Comparison of ENCODE assay signal across 36 cellular contexts in genomic region chr3:126728680-126729079, GRCh38.
"Had no signal": no experiment of that assay in that cellular context is flagged by ENCODE, and none has a peak within 500 bp of the region (broad histone marks: within the 10 kb centered on the region; RNA-seq: fewer than 3 reads in every experiment).

No MANE protein-coding gene starts in this region.

- DNase-seq: activated CD4-positive, alpha-beta memory T cell treated with anti-CD3 and anti-CD28 coated beads, Interleukin-2, amount 10 ng/mL, durations not matched to agents 7 days and 5 days; activated CD4-positive, alpha-beta T cell treated with anti-CD3 and anti-CD28 coated beads for 1 hour; activated CD4-positive, alpha-beta T cell treated with anti-CD3 and anti-CD28 coated beads for 36 hours; activated CD4-positive, alpha-beta T cell treated with anti-CD3 and anti-CD28 coated beads for 48 hours; activated CD4-positive, alpha-beta T cell treated with anti-CD3 and anti-CD28 coated beads, Interleukin-2, amount 10 ng/mL, durations not matched to agents 7 days and 5 days; activated CD4-positive, alpha-beta T cell treated with anti-CD3 and anti-CD28 coated beads, Interleukin-2, amount 50 U/mL, for 48 hours; activated CD4-positive, CD25-positive, alpha-beta regulatory T cell; activated CD8-positive, alpha-beta memory T cell treated with anti-CD3 and anti-CD28 coated beads for 24 hours; activated CD8-positive, alpha-beta memory T cell treated with anti-CD3 and anti-CD28 coated beads, Interleukin-2, amount 10 ng/mL, durations not matched to agents 7 days and 5 days; activated CD8-positive, alpha-beta memory T cell treated with anti-CD3 and anti-CD28 coated beads, Interleukin-2, amount 50 U/mL, for 48 hours; activated CD8-positive, alpha-beta T cell treated with anti-CD3 and anti-CD28 coated beads, Interleukin-2, amount 10 ng/mL, durations not matched to agents 7 days and 5 days; activated effector memory CD4-positive, alpha-beta T cell treated with Interleukin-2 at 50 U/mL for 16 hours; activated gamma-delta T cell; activated naive CD4-positive, alpha-beta T cell treated with anti-CD3 and anti-CD28 coated beads, Interleukin-2, amount 50 U/mL, for 16 hours; activated naive CD4-positive, alpha-beta T cell treated with Interleukin-2 at 50 U/mL for 16 hours; activated naive CD8-positive, alpha-beta T cell treated with anti-CD3 and anti-CD28 coated beads for 36 hours; activated T-cell treated with anti-CD3 and anti-CD28 coated beads, Interleukin-2, amount 50 U/mL, for 24 hours; activated T-cell treated with anti-CD3 and anti-CD28 coated beads, Interleukin-2, amount 50 U/mL, for 48 hours; adrenal gland; amniotic stem cell; aorta; body of pancreas; brain microvascular endothelial cell; central memory CD4-positive, alpha-beta T cell; T-cell; T-helper 2 cell; T-helper 9 cell had no signal

- H3K4me3 Mint-ChIP-seq: activated CD4-positive, alpha-beta memory T cell treated with anti-CD3 and anti-CD28 coated beads, Interleukin-2, amount 10 ng/mL, durations not matched to agents 7 days and 5 days; activated CD4-positive, alpha-beta T cell treated with anti-CD3 and anti-CD28 coated beads for 36 hours; activated CD4-positive, alpha-beta T cell treated with anti-CD3 and anti-CD28 coated beads, Interleukin-2, amount 10 ng/mL, durations not matched to agents 7 days and 5 days; activated CD8-positive, alpha-beta memory T cell treated with anti-CD3 and anti-CD28 coated beads, Interleukin-2, amount 10 ng/mL, durations not matched to agents 7 days and 5 days; activated CD8-positive, alpha-beta T cell treated with anti-CD3 and anti-CD28 coated beads, Interleukin-2, amount 10 ng/mL, durations not matched to agents 7 days and 5 days; activated naive CD8-positive, alpha-beta T cell treated with anti-CD3 and anti-CD28 coated beads for 36 hours; activated T-cell treated with anti-CD3 and anti-CD28 coated beads, Interleukin-2, amount 50 U/mL, for 24 hours; T-cell; T-helper 2 cell treated with Interferon-gamma antibody and Interleukin-4, amounts not matched to agents 5 μg/mL and 100 μg/mL, for 36 hours; WTC11 had no signal

- H3K27ac Mint-ChIP-seq: activated CD4-positive, alpha-beta memory T cell treated with anti-CD3 and anti-CD28 coated beads, Interleukin-2, amount 10 ng/mL, durations not matched to agents 7 days and 5 days; activated CD4-positive, alpha-beta T cell treated with anti-CD3 and anti-CD28 coated beads for 36 hours; activated CD4-positive, alpha-beta T cell treated with anti-CD3 and anti-CD28 coated beads, Interleukin-2, amount 10 ng/mL, durations not matched to agents 7 days and 5 days; activated CD8-positive, alpha-beta memory T cell treated with anti-CD3 and anti-CD28 coated beads, Interleukin-2, amount 10 ng/mL, durations not matched to agents 7 days and 5 days; activated CD8-positive, alpha-beta T cell treated with anti-CD3 and anti-CD28 coated beads, Interleukin-2, amount 10 ng/mL, durations not matched to agents 7 days and 5 days; activated naive CD4-positive, alpha-beta T cell treated with anti-CD3 and anti-CD28 coated beads, Interleukin-2, amount 50 U/mL, for 72 hours; activated naive CD8-positive, alpha-beta T cell treated with anti-CD3 and anti-CD28 coated beads for 36 hours; activated T-cell treated with anti-CD3 and anti-CD28 coated beads, Interleukin-2, amount 50 U/mL, for 24 hours; activated T-helper 2 cell treated with anti-CD3 and anti-CD28 coated beads, Interferon-gamma antibody, Interleukin-2, Interleukin-4, amounts not matched to agents 10 μg/mL and 5 μg/mL and 100 μg/mL, durations not matched to agents 14 hours and 24 hours and 36 hours; T-cell; T-helper 2 cell treated with Interferon-gamma antibody and Interleukin-4, amounts not matched to agents 5 μg/mL and 100 μg/mL, for 36 hours; WTC11 had no signal

- H3K4me1 Mint-ChIP-seq: WTC11 had no signal

- H3K27me3 ChIP-seq: adrenal gland, body of pancreas, brain microvascular endothelial cell, breast epithelium had no signal

- H3K27ac ChIP-seq: adrenal gland, body of pancreas, brain microvascular endothelial cell, breast epithelium, VCaP had no signal

- ATAC-seq: activated CD4-positive, alpha-beta T cell treated with anti-CD3 and anti-CD28 coated beads for 36 hours; activated CD4-positive, CD25-positive, alpha-beta regulatory T cell treated with anti-CD3 and anti-CD28 coated beads, Interleukin-2, amount 50 U/mL, for 24 hours; activated CD8-positive, alpha-beta memory T cell treated with anti-CD3 and anti-CD28 coated beads, Interleukin-2, amount 10 ng/mL, durations not matched to agents 7 days and 5 days; activated CD8-positive, alpha-beta T cell treated with anti-CD3 and anti-CD28 coated beads, Interleukin-2, amount 10 ng/mL, durations not matched to agents 7 days and 5 days; activated naive CD4-positive, alpha-beta T cell treated with anti-CD3 and anti-CD28 coated beads, Interleukin-2, amount 50 U/mL, for 72 hours; body of pancreas; T-cell; WTC11 had no signal

- H3K4me3 ChIP-seq: adrenal gland, body of pancreas, breast epithelium had no signal

- H3K9me3 Mint-ChIP-seq: activated CD4-positive, alpha-beta memory T cell treated with anti-CD3 and anti-CD28 coated beads, Interleukin-2, amount 10 ng/mL, durations not matched to agents 7 days and 5 days; activated CD4-positive, alpha-beta T cell treated with anti-CD3 and anti-CD28 coated beads, Interleukin-2, amount 10 ng/mL, durations not matched to agents 7 days and 5 days; activated T-helper 2 cell treated with anti-CD3 and anti-CD28 coated beads, Interferon-gamma antibody, Interleukin-2, Interleukin-4, amounts not matched to agents 10 μg/mL and 5 μg/mL and 100 μg/mL, durations not matched to agents 14 hours and 24 hours and 36 hours had no signal

- H3K9me3 ChIP-seq: adrenal gland, body of pancreas, breast epithelium had no signal

- FAIRE-seq: astrocyte, TTC549 had no signal

- H3K36me3 ChIP-seq: adrenal gland, brain microvascular endothelial cell, breast epithelium had no signal

- H3K27me3 Mint-ChIP-seq: activated CD4-positive, alpha-beta memory T cell treated with anti-CD3 and anti-CD28 coated beads, Interleukin-2, amount 10 ng/mL, durations not matched to agents 7 days and 5 days; activated CD4-positive, alpha-beta T cell treated with anti-CD3 and anti-CD28 coated beads for 36 hours; activated CD4-positive, alpha-beta T cell treated with anti-CD3 and anti-CD28 coated beads, Interleukin-2, amount 10 ng/mL, durations not matched to agents 7 days and 5 days; activated CD8-positive, alpha-beta memory T cell treated with anti-CD3 and anti-CD28 coated beads, Interleukin-2, amount 10 ng/mL, durations not matched to agents 7 days and 5 days; activated naive CD8-positive, alpha-beta T cell treated with anti-CD3 and anti-CD28 coated beads for 36 hours; activated T-cell treated with anti-CD3 and anti-CD28 coated beads, Interleukin-2, amount 50 U/mL, for 24 hours; T-cell had no signal

- H3K4me1 ChIP-seq: adrenal gland, body of pancreas, breast epithelium had no signal
